ENCODE assay signal across 1 cellular context in genomic region chr10:12819656-12820055, GRCh38.
TF ChIP-seq lines count a peak whose summit lies in the region.

No MANE protein-coding gene starts in this region.

TF ChIP-seq in GM23338, 12 proteins besides CTCF, POLR2A, EP300 and RAD21 (continued from another document):
- TF ChIP-seq ZNF462 (CRISPR knock-in tag; IDR thresholded peaks at IDR 0.05) (no peak), CREB1 (CRISPR knock-in tag; IDR thresholded peaks at IDR 0.05; ENCODE audit: low read depth) (no peak), REST (IDR thresholded peaks at IDR 0.05; ENCODE audit: unreplicated experiment) (no peak), JUNB (IDR thresholded peaks at IDR 0.05; ENCODE audit: unreplicated experiment) (no peak), ZNF114 (CRISPR knock-in tag; IDR thresholded peaks at IDR 0.05) (no peak), STAT1 (IDR thresholded peaks at IDR 0.05; ENCODE audit: unreplicated experiment) (no peak)
